11 cellular contexts compared by ENCODE assay signal in the genomic region with DNA sequence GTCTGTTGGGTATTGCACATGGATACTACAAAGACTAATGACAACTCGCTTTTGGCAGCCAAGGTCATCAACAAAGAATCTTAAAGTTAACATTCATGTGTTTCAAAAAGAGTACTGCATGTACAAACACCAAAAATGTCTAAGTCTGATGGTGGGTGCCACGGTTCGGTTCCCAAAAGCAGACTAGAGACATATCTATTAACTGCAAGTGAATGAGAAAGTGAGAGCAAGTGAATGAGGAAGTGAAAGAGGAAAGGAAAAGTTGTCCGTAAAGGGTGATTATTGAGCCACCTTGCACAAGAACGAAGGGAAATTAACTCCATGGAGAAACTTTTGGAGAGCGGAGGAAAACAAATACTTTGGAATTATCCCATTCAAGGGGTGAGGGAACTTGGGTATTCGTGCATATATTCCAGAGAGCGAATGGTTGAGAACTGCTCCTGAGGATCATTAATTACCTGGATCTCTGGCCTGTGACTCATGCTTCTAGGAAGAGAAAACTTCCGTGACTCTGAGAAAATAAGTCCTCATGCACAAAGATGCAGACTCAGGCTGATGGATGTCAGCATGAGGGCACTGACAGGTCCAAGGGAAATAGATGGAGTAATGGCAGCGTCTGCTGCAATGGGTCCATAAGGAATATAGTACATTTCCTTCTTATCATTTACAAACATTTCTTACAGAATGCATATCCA.
A peak's percentile ranks its signal among the peaks of the same experiment; 100 is the strongest.
DNase-seq lines count a peak whose midpoint lies in the region; ATAC-seq and TF ChIP-seq lines count a peak whose summit lies in the region.
"Had no signal": no experiment of that assay in that cellular context is flagged by ENCODE, and none has a peak within 500 bp of the region (broad histone marks: within the 10 kb centered on the region; RNA-seq: fewer than 3 reads in every experiment).

No MANE protein-coding gene starts in this region.

- ATAC-seq in HCT116 (no peak), left ventricle myocardium superior (no peak)
- ATAC-seq: activated CD8-positive, alpha-beta T cell treated with anti-CD3 and anti-CD28 coated beads for 36 hours had no signal

- CTCF ChIA-PET in HCT116 (lab: Charles Lee), result no interaction called here

- TF ChIP-seq RAD21 in HCT116 (IDR thresholded peaks at IDR 0.05; ENCODE audit: low read depth), result no peak

- TF ChIP-seq CTCF in GM06990 (IDR thresholded peaks at IDR 0.05; ENCODE audit: insufficient read depth, low read length, poor library complexity, severe bottlenecking) (no peak), HCT116 (IDR thresholded peaks at IDR 0.05 in 2 of 3, conservative IDR thresholded peaks at IDR 0.05 in 1 of 3; ENCODE audit: borderline replicate concordance in 1 of 3, insufficient read depth in 1 of 3, low read depth in 2 of 3, low read length in 2 of 3) (no peak), coronary artery (IDR thresholded peaks at IDR 0.05) (no peak)

- H3K9me3 ChIP-seq in HCT116 (ENCODE audit: control insufficient read depth in 1 of 2, insufficient read depth in 1 of 2, low read depth in 1 of 2, low read length in 2 of 2) (no peaks in the 10 kb centered on the region), Karpas-422 (ENCODE audit: low read length) (peaks cover 5% of the 10 kb centered on the region)

- H3K9ac ChIP-seq in HCT116 (ENCODE audit: low read length) (no peak overlapping the region), Karpas-422 (ENCODE audit: low read length) (no peak overlapping the region)

- BruUV-seq in HCT116 (replicated peaks; lab: Mats Ljungman, UMichigan), result no TSS peak

- no peak for TF ChIP-seq POLR2A in HCT116 (IDR thresholded peaks at IDR 0.05; ENCODE audit: borderline replicate concordance, extremely low read depth, insufficient read depth, insufficient read length)

- POLR2A ChIA-PET in HCT116 (lab: Charles Lee), result no interaction called here

- RAD21 ChIA-PET in HCT116 (lab: Charles Lee; ENCODE audit: low non-redundant PET in 1 of 2, low total read pairs in 2 of 2, uncharacterized antibody in 2 of 2, unreplicated experiment in 2 of 2), result no interaction called here

- H4K20me1 ChIP-seq in HCT116 (ENCODE audit: insufficient read depth) (no peaks in the 10 kb centered on the region), Karpas-422 (ENCODE audit: insufficient read depth, low read depth, low read length) (no peaks in the 10 kb centered on the region)

- H2AFZ ChIP-seq in HCT116 (ENCODE audit: low read depth, low read length, poor library complexity, severe bottlenecking), result peak overlapping the region; percentile 1
- no peak overlapping the region for H2AFZ ChIP-seq in Karpas-422 (ENCODE audit: low read length)

- no peak overlapping the region for H3K4me2 ChIP-seq in HCT116 (ENCODE audit: low read length)
- no peak overlapping the region for H3K4me2 ChIP-seq in Karpas-422 (ENCODE audit: low read depth, low read length, poor library complexity, severe bottlenecking)

- intact Hi-C loops in HCT116 (cut with micrococcal nuclease), result no loop called here
- intact Hi-C loops in left ventricle myocardium superior (cut with micrococcal nuclease), result no loop called here

- DNase-seq in GM06990 (ENCODE audit: extremely low read depth, insufficient read length), result peak; percentile 7
- no peak for DNase-seq in HCT116 (ENCODE audit: low read depth, low spot score)
- DNase-seq in Karpas-422, result peak; percentile 54
- DNase-seq in kidney glomerular epithelial cell (lab: John Stamatoyannopoulos, UW), result peak; percentile 52
- no peak for DNase-seq in coronary artery (ENCODE audit: low spot score)
- no peak for DNase-seq in left ventricle myocardium superior
- DNase-seq in HuH-7.5 (ENCODE audit: low spot score), result no peak
- DNase-seq in stimulated activated naive CD4-positive, alpha-beta T cell (lab: John Stamatoyannopoulos, UW), result no peak
- DNase-seq: activated CD8-positive, alpha-beta T cell treated with anti-CD3 and anti-CD28 coated beads for 36 hours; NCI-H2171 treated with DMSO at 0.1 percent for 48 hours had no signal

- H3K79me2 ChIP-seq in HCT116 (ENCODE audit: insufficient read depth, low read length), result no peaks in the 10 kb centered on the region
- H3K79me2 ChIP-seq in Karpas-422 (ENCODE audit: low read length), result no peaks in the 10 kb centered on the region

- H3K36me3 ChIP-seq in GM06990 (ENCODE audit: control insufficient read depth, insufficient read depth, low read length), result no peaks in the 10 kb centered on the region
- H3K36me3 ChIP-seq in HCT116 (ENCODE audit: control insufficient read depth in 1 of 2, insufficient read depth in 2 of 2, low read length in 2 of 2), result no peaks in the 10 kb centered on the region
- no peaks in the 10 kb centered on the region for H3K36me3 ChIP-seq in Karpas-422 (ENCODE audit: insufficient read depth, low read length)

- H3K4me3 ChIP-seq in GM06990 (replicated peaks; ENCODE audit: low read depth, low read length) (no peak overlapping the region), HCT116 (replicated peaks in 1 of 2; ENCODE audit: low read depth in 1 of 2, low read length in 2 of 2) (no peak overlapping the region), Karpas-422 (ENCODE audit: low read length) (no peak overlapping the region), coronary artery (no peak overlapping the region)
- H3K4me3 ChIP-seq: SK-N-MC had no signal

- H3K27me3 ChIP-seq in GM06990 (replicated peaks; ENCODE audit: control insufficient read depth, insufficient read depth, low read length) (no peaks in the 10 kb centered on the region), HCT116 (ENCODE audit: insufficient read depth, low read length) (no peaks in the 10 kb centered on the region), Karpas-422 (ENCODE audit: low read length) (no peaks in the 10 kb centered on the region)

- H3K27ac ChIP-seq in HCT116 (ENCODE audit: low read depth, low read length), result no peak overlapping the region
- H3K27ac ChIP-seq in Karpas-422 (ENCODE audit: low read length), result no peak overlapping the region
- no peak overlapping the region for H3K27ac ChIP-seq in coronary artery
- H3K27ac ChIP-seq: SK-N-MC had no signal

- H3K4me1 ChIP-seq in HCT116 (ENCODE audit: control insufficient read depth in 1 of 2, insufficient read depth in 2 of 2, low read length in 2 of 2) (no peaks in the 10 kb centered on the region), Karpas-422 (ENCODE audit: low read length) (no peaks in the 10 kb centered on the region)

- H3K9me2 ChIP-seq in HCT116 (ENCODE audit: insufficient read depth) (no peaks in the 10 kb centered on the region), Karpas-422 (replicated peaks; ENCODE audit: insufficient read depth, low read length) (no peaks in the 10 kb centered on the region)

TF ChIP-seq in HCT116, 20 proteins besides CTCF, POLR2A, EP300 and RAD21:
- no peak for TF ChIP-seq SP1 (IDR thresholded peaks at IDR 0.05; ENCODE audit: low read depth)
- no peak for TF ChIP-seq JUND (IDR thresholded peaks at IDR 0.05)
- TF ChIP-seq, protein P1, sequence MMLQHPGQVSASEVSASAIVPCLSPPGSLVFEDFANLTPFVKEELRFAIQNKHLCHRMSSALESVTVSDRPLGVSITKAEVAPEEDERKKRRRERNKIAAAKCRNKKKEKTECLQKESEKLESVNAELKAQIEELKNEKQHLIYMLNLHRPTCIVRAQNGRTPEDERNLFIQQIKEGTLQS (IDR thresholded peaks at IDR 0.05), result no peak
- no peak for TF ChIP-seq EZH2phosphoT487 (IDR thresholded peaks at IDR 0.05; ENCODE audit: borderline replicate concordance)
- no peak for TF ChIP-seq YY1 (IDR thresholded peaks at IDR 0.05; ENCODE audit: extremely low read depth, insufficient replicate concordance, low read depth, low read length)
- no peak for TF ChIP-seq ZNF274 (IDR thresholded peaks at IDR 0.05; ENCODE audit: low read depth, low read length)
- no peak for TF ChIP-seq ELF1 (IDR thresholded peaks at IDR 0.05; ENCODE audit: borderline replicate concordance, low read depth)
- TF ChIP-seq TCF7L2 (IDR thresholded peaks at IDR 0.05; ENCODE audit: borderline replicate concordance, extremely low read depth, insufficient read depth, insufficient read length), result no peak
- TF ChIP-seq CEBPB (IDR thresholded peaks at IDR 0.05; ENCODE audit: low read depth), result no peak
- TF ChIP-seq ZFX (IDR thresholded peaks at IDR 0.05), result no peak
- TF ChIP-seq, protein P2, sequence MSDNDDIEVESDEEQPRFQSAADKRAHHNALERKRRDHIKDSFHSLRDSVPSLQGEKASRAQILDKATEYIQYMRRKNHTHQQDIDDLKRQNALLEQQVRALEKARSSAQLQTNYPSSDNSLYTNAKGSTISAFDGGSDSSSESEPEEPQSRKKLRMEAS (IDR thresholded peaks at IDR 0.05), result no peak
- TF ChIP-seq POLR2AphosphoS5 (IDR thresholded peaks at IDR 0.05; ENCODE audit: low read depth, low read length), result no peak

Comparison
In these comparisons a context has a peak if more than half of its experiments do, and no peak if none do; other contexts are left out.
1. DNase-seq: peak in GM06990 (single experiment), Karpas-422 (single experiment) and kidney glomerular epithelial cell (single experiment); none in HCT116 (single experiment), coronary artery (single experiment), left ventricle myocardium superior (single experiment), HuH-7.5 (single experiment) and stimulated activated naive CD4-positive, alpha-beta T cell (0 of 6).